ENCODE assay signal across 8 cellular contexts in genomic region chr14:68939893-68940613, GRCh38. TPM values are rescaled to one million over a fixed set of nuclear protein-coding genes. Genes with fewer than 3 reads are reported as not detected.
DNase-seq lines count a peak whose midpoint lies in the region; ATAC-seq, FAIRE-seq and TF ChIP-seq lines count a peak whose summit lies in the region.

No MANE protein-coding gene starts in this region.

- peaks cover 48 to 65% of the 10 kb centered on the region in 2 donors for H3K4me1 ChIP-seq in duodenal mucosa (ENCODE audit: control insufficient read depth in 1 of 2, insufficient read depth in 2 of 2, low read length in 2 of 2)
- peaks cover 61 to 66% of the 10 kb centered on the region in 2 donors for H3K4me1 ChIP-seq in mucosa of rectum (ENCODE audit: control insufficient read depth in 2 of 2, insufficient read depth in 2 of 2, low read length in 2 of 2)

- DNase-seq in AG08396 (ENCODE audit: low spot score): peak; percentile 80
- DNase-seq in NCI-H2227 treated with DMSO at 0.1 percent for 48 hours (lab: John Stamatoyannopoulos, UW): peak; percentile 56
- DNase-seq in GM12891 (ENCODE audit: insufficient read length, low spot score): no peak
- DNase-seq in RPMI8226: no peak

- TF ChIP-seq POLR2A in GM12891 (IDR thresholded peaks at IDR 0.05; ENCODE audit: low read depth, low read length): no peak

- no peaks in the 10 kb centered on the region for H3K27me3 ChIP-seq in duodenal mucosa (ENCODE audit: control insufficient read depth in 1 of 2, insufficient read depth in 2 of 2, low read length in 2 of 2)
- H3K27me3 ChIP-seq in mucosa of rectum (ENCODE audit: control insufficient read depth in 2 of 2, insufficient read depth in 2 of 2, low read length in 2 of 2): no peaks in the 10 kb centered on the region

- ATAC-seq in HG02763 (IDR thresholded peaks at IDR 0.05; ENCODE audit: unreplicated experiment) (no peak), HG02885 (IDR thresholded peaks at IDR 0.05; ENCODE audit: poor library complexity, unreplicated experiment) (no peak)

- H3K36me3 ChIP-seq in duodenal mucosa (ENCODE audit: control insufficient read depth in 1 of 2, insufficient read depth in 2 of 2, low read length in 2 of 2) (no peaks in the 10 kb centered on the region), mucosa of rectum (ENCODE audit: control insufficient read depth in 2 of 2, insufficient read depth in 2 of 2, low read length in 2 of 2) (peaks cover 0 to 3% of the 10 kb centered on the region in 2 donors)

- H3K9ac ChIP-seq in duodenal mucosa (ENCODE audit: low read depth in 1 of 2, low read length in 2 of 2): peak overlapping the region in 1 of 2 donors; percentile 24
- H3K9ac ChIP-seq in mucosa of rectum (ENCODE audit: low read depth in 1 of 2, low read length in 2 of 2): peak overlapping the region; percentile 17 to 68

- no peak for FAIRE-seq in GM12891 (lab: Jason Lieb, UNC)

- H3K27ac ChIP-seq in duodenal mucosa (ENCODE audit: low read depth, low read length): peak overlapping the region; percentile 77
- H3K27ac ChIP-seq in mucosa of rectum (ENCODE audit: low read depth in 2 of 2, low read length in 2 of 2): peak overlapping the region; percentile 78 to 92

- no peak overlapping the region for H3K4me3 ChIP-seq in duodenal mucosa (ENCODE audit: low read depth in 1 of 2, low read length in 2 of 2)
- no peak overlapping the region for H3K4me3 ChIP-seq in mucosa of rectum (ENCODE audit: low read length in 2 of 2)

- no peaks in the 10 kb centered on the region for H3K9me3 ChIP-seq in duodenal mucosa (ENCODE audit: control insufficient read depth in 1 of 2, low read length in 2 of 2)
- no peaks in the 10 kb centered on the region for H3K9me3 ChIP-seq in mucosa of rectum (ENCODE audit: control insufficient read depth in 2 of 2, low read length in 2 of 2)

TF ChIP-seq in GM12891, 5 proteins besides CTCF, POLR2A, EP300 and RAD21:
- TF ChIP-seq POU2F2 (IDR thresholded peaks at IDR 0.05; ENCODE audit: low read depth, low read length) (no peak), TAF1 (IDR thresholded peaks at IDR 0.05; ENCODE audit: low read depth, low read length) (no peak), PAX5 (IDR thresholded peaks at IDR 0.05; ENCODE audit: insufficient read depth, low read length, severe bottlenecking) (no peak), SPI1 (IDR thresholded peaks at IDR 0.05; ENCODE audit: low read depth, low read length) (no peak), POLR2AphosphoS5 (IDR thresholded peaks at IDR 0.05; ENCODE audit: low read depth, low read length) (no peak)

RNA-seq across cellular contexts. Expression of gene ACTN1, which starts 39.0 kb away (rescaled TPM):
- 1.3 TPM for polyA plus RNA-seq in GM12891 (2012; ENCODE audit: low read depth, missing spikeins)

Comparison
In these comparisons a context has a peak if more than half of its experiments do, and no peak if none do; other contexts are left out.
1. DNase-seq: peak in AG08396 (single experiment) and NCI-H2227 treated with DMSO at 0.1 percent for 48 hours (single experiment); none in GM12891 (single experiment) and RPMI8226 (single experiment).